ENCODE assay signal across 22 cellular contexts in the genomic region with DNA sequence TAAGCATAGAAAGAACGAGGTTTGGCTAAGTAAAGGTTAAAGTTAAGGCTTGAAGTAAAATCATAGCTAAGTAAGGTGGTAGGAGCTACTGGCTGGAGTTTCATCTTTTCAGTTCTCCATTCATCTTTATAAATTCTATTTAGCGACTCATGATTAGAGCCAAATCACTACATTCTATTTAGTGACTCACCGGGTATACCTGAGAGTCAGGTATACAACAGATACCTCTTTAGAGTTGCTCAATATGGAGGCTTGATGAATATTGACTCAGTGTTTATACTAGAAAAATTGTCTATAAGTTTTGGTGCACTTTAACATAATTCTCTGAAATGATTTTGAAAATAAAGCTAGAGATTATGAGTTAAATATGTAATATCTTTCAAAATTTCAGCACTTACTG.
"Had no signal": no experiment of that assay in that cellular context is flagged by ENCODE, and none has a peak within 500 bp of the region (broad histone marks: within the 10 kb centered on the region; RNA-seq: fewer than 3 reads in every experiment).

No MANE protein-coding gene starts in this region.

- H3K27ac ChIP-seq: colonic mucosa, esophagus muscularis mucosa, gastrocnemius medialis, heart right ventricle, left lung, lower lobe of right lung had no signal

- ATAC-seq: effector memory CD8-positive, alpha-beta T cell; gastrocnemius medialis; heart right ventricle; left cardiac atrium; left lung; left ventricle myocardium superior; lower lobe of right lung; naive thymus-derived CD4-positive, alpha-beta T cell had no signal

- H3K27me3 ChIP-seq: colonic mucosa, esophagus muscularis mucosa, gastrocnemius medialis, heart right ventricle, left lung had no signal

- H3K36me3 ChIP-seq: colonic mucosa, esophagus muscularis mucosa, gastrocnemius medialis, heart right ventricle, left lung, lower lobe of right lung had no signal

- H3K4me3 ChIP-seq: colonic mucosa, esophagus muscularis mucosa, gastrocnemius medialis, heart right ventricle, left lung, lower lobe of right lung had no signal

- H3K4me1 ChIP-seq: colonic mucosa, esophagus muscularis mucosa, gastrocnemius medialis, heart right ventricle, left lung, lower lobe of right lung had no signal

- DNase-seq: colonic mucosa; cortex of kidney; effector CD8-positive, alpha-beta T cell; effector memory CD8-positive, alpha-beta T cell; endodermal cell; foreskin melanocyte; gastrocnemius medialis; glutamatergic neuron; head of caudate nucleus; heart right ventricle; hippocampal formation; left cardiac atrium; left lung; left ventricle myocardium superior; lower lobe of right lung; mesendoderm; midbrain; naive thymus-derived CD4-positive, alpha-beta T cell had no signal

- FAIRE-seq: endometrium, islet of Langerhans, keratinocyte had no signal

- H3K9me3 ChIP-seq: colonic mucosa, gastrocnemius medialis, lower lobe of right lung had no signal
